Comparison of ENCODE assay signal across 18 cellular contexts in the genomic region with DNA sequence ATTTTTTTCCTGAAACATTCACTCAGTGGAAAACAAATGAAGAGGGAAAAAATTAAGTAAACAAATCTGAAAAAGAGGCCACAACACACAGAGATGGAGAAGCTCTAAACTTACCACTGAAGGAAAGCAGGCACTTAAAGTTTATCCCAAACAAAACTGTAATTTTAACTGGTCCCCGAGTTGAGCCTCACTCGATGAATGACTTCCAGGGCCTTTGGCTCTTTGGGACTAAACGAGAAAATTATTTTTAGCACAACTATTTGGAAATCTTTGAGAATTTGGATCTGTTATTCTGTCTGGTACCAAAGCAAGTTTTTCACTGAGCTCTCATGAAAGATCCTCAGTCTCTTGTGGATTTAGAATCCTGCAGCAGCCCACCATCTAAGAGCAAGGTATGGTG. TPM values are rescaled to one million over a fixed set of nuclear protein-coding genes. Genes with fewer than 3 reads are reported as not detected.
DNase-seq lines count a peak whose midpoint lies in the region; ATAC-seq and TF ChIP-seq lines count a peak whose summit lies in the region.
"Had no signal": no experiment of that assay in that cellular context is flagged by ENCODE, and none has a peak within 500 bp of the region (broad histone marks: within the 10 kb centered on the region; RNA-seq: fewer than 3 reads in every experiment).

A gene with protein sequence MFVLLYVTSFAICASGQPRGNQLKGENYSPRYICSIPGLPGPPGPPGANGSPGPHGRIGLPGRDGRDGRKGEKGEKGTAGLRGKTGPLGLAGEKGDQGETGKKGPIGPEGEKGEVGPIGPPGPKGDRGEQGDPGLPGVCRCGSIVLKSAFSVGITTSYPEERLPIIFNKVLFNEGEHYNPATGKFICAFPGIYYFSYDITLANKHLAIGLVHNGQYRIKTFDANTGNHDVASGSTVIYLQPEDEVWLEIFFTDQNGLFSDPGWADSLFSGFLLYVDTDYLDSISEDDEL (plus strand): TSS at position 319 of the 400 bp plus-strand sequence. CDS start 7,711 bp downstream, outside the sequence.

- no peak within 1 kb of the TSS for H3K4me2 ChIP-seq in osteoblast (ENCODE audit: insufficient read depth, low read length)
- no peak within 1 kb of the TSS for H3K4me2 ChIP-seq in mesendoderm (ENCODE audit: low read length)

- H3K4me3 ChIP-seq in colonic mucosa (no peak within 1 kb of the TSS), left ventricle myocardium inferior (peak within 1 kb of the TSS; percentile 5), osteoblast (ENCODE audit: insufficient read depth, low read length) (no peak within 1 kb of the TSS), tibial artery (peak within 1 kb of the TSS; percentile 44 to 48), psoas muscle (no peak within 1 kb of the TSS), mesendoderm (ENCODE audit: low read length) (no peak within 1 kb of the TSS)
- H3K4me3 ChIP-seq: pancreas had no signal

- no peaks in the 10 kb centered on the region for H3K27me3 ChIP-seq in colonic mucosa
- no peaks in the 10 kb centered on the region for H3K27me3 ChIP-seq in left ventricle myocardium inferior (ENCODE audit: low read depth)
- H3K27me3 ChIP-seq in osteoblast (ENCODE audit: insufficient read depth, low read length): no peaks in the 10 kb centered on the region
- no peaks in the 10 kb centered on the region for H3K27me3 ChIP-seq in tibial artery
- no peaks in the 10 kb centered on the region for H3K27me3 ChIP-seq in psoas muscle (ENCODE audit: insufficient read depth in 3 of 3, low read length in 2 of 3)
- H3K27me3 ChIP-seq in mesendoderm (ENCODE audit: insufficient read depth, low read length, poor library complexity): no peaks in the 10 kb centered on the region
- H3K27me3 ChIP-seq: foreskin keratinocyte, pancreas had no signal

- H2AFZ ChIP-seq in osteoblast (ENCODE audit: low read length): peak within 1 kb of the TSS; percentile 53

- H4K20me1 ChIP-seq in osteoblast (ENCODE audit: insufficient read depth, low read length): no peaks in the 10 kb centered on the region

- H3K9me3 ChIP-seq in colonic mucosa: no peaks in the 10 kb centered on the region
- no peaks in the 10 kb centered on the region for H3K9me3 ChIP-seq in left ventricle myocardium inferior (replicated peaks)
- no peaks in the 10 kb centered on the region for H3K9me3 ChIP-seq in osteoblast (ENCODE audit: low read depth, low read length)
- H3K9me3 ChIP-seq in tibial artery: no peaks in the 10 kb centered on the region
- no peaks in the 10 kb centered on the region for H3K9me3 ChIP-seq in psoas muscle
- H3K9me3 ChIP-seq: pancreas had no signal

- intact Hi-C loops in colonic mucosa (cut with DNase I) (no loop called here), left ventricle myocardium inferior (cut with micrococcal nuclease) (no loop called here), tibial artery (cut with DNase I; ENCODE audit: low total_unique reads) (loop anchor here (10.0 kb wide), 1 partner anchor 423 kb away; a partner anchor contains a TSS), psoas muscle (cut with DNase I) (no loop called here)

- no peaks in the 10 kb centered on the region for H3K79me1 ChIP-seq in mesendoderm (ENCODE audit: low read length)

- no peak within 1 kb of the TSS for H3K4ac ChIP-seq in mesendoderm (ENCODE audit: low read depth, low read length)

- H2BK120ac ChIP-seq in mesendoderm (ENCODE audit: low read depth, low read length): no peak within 1 kb of the TSS

- TF ChIP-seq CTCF in colonic mucosa (IDR thresholded peaks at IDR 0.05) (no peak), left ventricle myocardium inferior (IDR thresholded peaks at IDR 0.05; ENCODE audit: borderline replicate concordance) (no peak), osteoblast (IDR thresholded peaks at IDR 0.05; ENCODE audit: extremely low read depth, low read depth, low read length) (no peak), tibial artery (IDR thresholded peaks at IDR 0.05) (no peak), psoas muscle (IDR thresholded peaks at IDR 0.05) (no peak)

- no peak for ATAC-seq in psoas muscle
- ATAC-seq: activated CD4-positive, alpha-beta T cell treated with anti-CD3 and anti-CD28 coated beads for 36 hours; activated CD8-positive, alpha-beta memory T cell treated with anti-CD3 and anti-CD28 coated beads, Interleukin-2, amount 10 ng/mL, durations not matched to agents 7 days and 5 days; effector memory CD8-positive, alpha-beta T cell; foreskin keratinocyte; pancreas had no signal

- H4K8ac ChIP-seq in mesendoderm (ENCODE audit: low read depth, low read length): no peak within 1 kb of the TSS

- H2AK5ac ChIP-seq in mesendoderm (ENCODE audit: low read length): no peak within 1 kb of the TSS

- H3K79me2 ChIP-seq in osteoblast (ENCODE audit: insufficient read depth, low read length) (no peaks in the 10 kb centered on the region), mesendoderm (ENCODE audit: control insufficient read depth, insufficient read depth, low read length) (no peaks in the 10 kb centered on the region)

- H3K4me1 ChIP-seq in colonic mucosa (no peaks in the 10 kb centered on the region), left ventricle myocardium inferior (peaks cover 11% of the 10 kb centered on the region), osteoblast (ENCODE audit: insufficient read depth, low read length) (no peaks in the 10 kb centered on the region), tibial artery (peaks cover 0 to 96% (median 36%) of the 10 kb centered on the region in 4 donors), psoas muscle (no peaks in the 10 kb centered on the region), mesendoderm (ENCODE audit: control insufficient read depth, low read depth, low read length) (no peaks in the 10 kb centered on the region)
- H3K4me1 ChIP-seq: pancreas had no signal

- no peak within 1 kb of the TSS for H4K5ac ChIP-seq in mesendoderm (ENCODE audit: low read length)

- no peak within 1 kb of the TSS for H2BK5ac ChIP-seq in mesendoderm (ENCODE audit: low read length)

- H3K36me3 ChIP-seq in colonic mucosa (no peaks in the 10 kb centered on the region), left ventricle myocardium inferior (no peaks in the 10 kb centered on the region), osteoblast (ENCODE audit: insufficient read depth, low read length) (no peaks in the 10 kb centered on the region), tibial artery (no peaks in the 10 kb centered on the region), psoas muscle (ENCODE audit: insufficient read depth in 1 of 2, low read depth in 1 of 2) (no peaks in the 10 kb centered on the region), mesendoderm (ENCODE audit: control insufficient read depth, insufficient read depth, low read length) (no peaks in the 10 kb centered on the region)
- H3K36me3 ChIP-seq: pancreas had no signal

- H2BK15ac ChIP-seq in mesendoderm (replicated peaks; ENCODE audit: low read depth): no peak within 1 kb of the TSS

- H3K27ac ChIP-seq in colonic mucosa (peak within 1 kb of the TSS; percentile 4), left ventricle myocardium inferior (replicated peaks) (peak within 1 kb of the TSS; percentile 60), osteoblast (ENCODE audit: low read depth, low read length) (no peak within 1 kb of the TSS), tibial artery (peak within 1 kb of the TSS; percentile 73 to 77), psoas muscle (no peak within 1 kb of the TSS), mesendoderm (ENCODE audit: low read depth, low read length) (no peak within 1 kb of the TSS)
- H3K27ac ChIP-seq: foreskin keratinocyte, pancreas had no signal

- DNase-seq in colonic mucosa: no peak
- no peak for DNase-seq in left ventricle myocardium inferior
- DNase-seq in osteoblast (ENCODE audit: insufficient read length, low spot score, missing footprints): no peak
- DNase-seq in tibial artery: no peak
- no peak for DNase-seq in NCI-H524 treated with DMSO at 0.1 percent for 48 hours (lab: John Stamatoyannopoulos, UW)
- DNase-seq in psoas muscle: no peak
- no peak for DNase-seq in mesendoderm
- no peak for DNase-seq in ureter (ENCODE audit: low spot score)
- DNase-seq: activated CD4-positive, alpha-beta T cell treated with anti-CD3 and anti-CD28 coated beads for 36 hours; activated CD8-positive, alpha-beta memory T cell treated with anti-CD3 and anti-CD28 coated beads, Interleukin-2, amount 10 ng/mL, durations not matched to agents 7 days and 5 days; amniotic stem cell; CD8-positive, alpha-beta memory T cell; DND-41; effector memory CD8-positive, alpha-beta T cell; foreskin keratinocyte; NCI-H1694 treated with DMSO at 0.1 percent for 48 hours; pancreas; SW 1271 had no signal

- H3K56ac ChIP-seq in mesendoderm (ENCODE audit: low read length): no peak within 1 kb of the TSS

- 14 to 41% (median 18%) methylated on average over 3 of the region's 3 CpGs for WGBS in psoas muscle, 3 donors
- WGBS in mesendoderm (ENCODE audit: extremely low coverage, insufficient coverage, low lambda C conversion rate): no CpG with 5 or more reads among the region's 3 CpGs

- no peak within 1 kb of the TSS for H3K9ac ChIP-seq in colonic mucosa (ENCODE audit: low read depth in 2 of 2, low read length in 2 of 2)
- H3K9ac ChIP-seq in mesendoderm (ENCODE audit: low read length): no peak within 1 kb of the TSS

- no peak within 1 kb of the TSS for H3K23ac ChIP-seq in mesendoderm (ENCODE audit: low read length)

- H3K18ac ChIP-seq in mesendoderm (ENCODE audit: low read length): no peak within 1 kb of the TSS

RNA-seq across cellular contexts. Expression of the gene that starts here (rescaled TPM):
- total RNA-seq in colonic mucosa: 1 to 10 TPM in 1 of 2 donors, under 1 TPM in 1; 0.94 to 4.2 TPM
- total RNA-seq in left ventricle myocardium inferior: 2.4 TPM
- under 0.01 and 0.72 TPM in 2 replicates for total RNA-seq in osteoblast
- 1 to 10 TPM in 1 of 4 donors, under 1 TPM in 3; 0.29 to 2.3 (median 0.53) TPM for total RNA-seq in psoas muscle
- polyA plus RNA-seq in psoas muscle: under 1 TPM; 0.20 to 0.59 (median 0.35) TPM
- polyA plus RNA-seq in mesendoderm (2013, experiment 1 of 2): not detected
- not detected for polyA plus RNA-seq in mesendoderm (2013, experiment 2 of 2)
- total RNA-seq in ureter: 4.3 TPM
- total RNA-seq: activated CD4-positive, alpha-beta T cell treated with anti-CD3 and anti-CD28 coated beads for 36 hours; activated CD8-positive, alpha-beta memory T cell treated with anti-CD3 and anti-CD28 coated beads, Interleukin-2, amount 10 ng/mL, durations not matched to agents 7 days and 5 days; CD8-positive, alpha-beta memory T cell; foreskin keratinocyte had no signal
- polyA plus RNA-seq: CD8-positive, alpha-beta memory T cell; foreskin keratinocyte had no signal

Comparison
In these comparisons a context has a peak if more than half of its experiments do, and no peak if none do; other contexts are left out.
1. H3K27ac ChIP-seq: peak in colonic mucosa (single experiment), left ventricle myocardium inferior (single experiment) and tibial artery (2 of 2); none in osteoblast (single experiment), psoas muscle (single experiment) and mesendoderm (single experiment).
2. H3K4me3 ChIP-seq: peak in left ventricle myocardium inferior (single experiment) and tibial artery (2 of 2); none in colonic mucosa (single experiment), osteoblast (single experiment), psoas muscle (single experiment) and mesendoderm (single experiment).